2 cellular contexts compared by ENCODE assay signal in genomic region chr2:7706791-7707190, GRCh38.
TF ChIP-seq lines count a peak whose summit lies in the region.

No MANE protein-coding gene starts in this region.

TF ChIP-seq in A549, 52 proteins besides CTCF, POLR2A, EP300 and RAD21 (continued from another document):
- TF ChIP-seq MAZ (IDR thresholded peaks at IDR 0.05; ENCODE audit: borderline replicate concordance, low read depth, low read length) (no peak), CHD4 (IDR thresholded peaks at IDR 0.05; ENCODE audit: borderline replicate concordance) (no peak), REST (IDR thresholded peaks at IDR 0.05) (no peak), ZSCAN20 (CRISPR knock-in tag; IDR thresholded peaks at IDR 0.05) (no peak), ZC3H11A (IDR thresholded peaks at IDR 0.05) (no peak), EHF (CRISPR knock-in tag; IDR thresholded peaks at IDR 0.05) (no peak)

TF ChIP-seq in SK-N-SH treated with all-trans-retinoic acid at 6 μM for 48 hours, 23 proteins besides CTCF, POLR2A, EP300 and RAD21 (continued from another document):
- no peak for TF ChIP-seq ZFP3 (CRISPR knock-in tag; IDR thresholded peaks at IDR 0.05)
TF ChIP-seq in SK-N-SH treated with all-trans-retinoic acid at 6 μM for 48 hours: peak in this region for 0.
